In the genomic region with DNA sequence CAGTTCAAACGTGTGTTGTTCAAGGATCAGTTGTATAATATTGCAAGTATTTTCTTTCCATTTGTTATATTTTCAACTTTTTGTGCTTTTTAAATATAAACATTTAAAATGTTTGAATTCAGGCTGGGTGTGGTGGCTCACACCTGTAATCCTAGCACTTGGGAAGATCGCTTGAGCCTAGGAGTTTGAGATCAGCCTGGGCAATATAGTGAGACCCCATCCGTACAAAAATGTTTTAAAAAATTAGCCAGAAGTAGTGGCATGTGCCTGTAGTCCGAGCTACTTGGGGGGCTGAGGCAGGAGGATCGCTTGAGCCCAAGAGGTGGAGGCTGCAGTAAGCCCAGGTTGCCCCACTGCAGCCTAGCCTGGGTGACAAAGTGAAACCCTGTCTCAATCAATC, we compare ENCODE assay signal across 32 cellular contexts. TPM values are rescaled to one million over a fixed set of nuclear protein-coding genes. Genes with fewer than 3 reads are reported as not detected.
"Had no signal": no experiment of that assay in that cellular context is flagged by ENCODE, and none has a peak within 500 bp of the region (broad histone marks: within the 10 kb centered on the region; RNA-seq: fewer than 3 reads in every experiment).

No MANE protein-coding gene starts in this region.

- H3K4me3 ChIP-seq: colonic mucosa, esophagus squamous epithelium, gastrocnemius medialis, heart right ventricle, left lung, lower lobe of right lung had no signal

- DNase-seq: colonic mucosa; cortex of kidney; effector CD8-positive, alpha-beta T cell; effector memory CD8-positive, alpha-beta T cell; endodermal cell; erythroblast; esophagus squamous epithelium; foreskin fibroblast; foreskin melanocyte; gastrocnemius medialis; glutamatergic neuron; head of caudate nucleus; heart right ventricle; hippocampal formation; left cardiac atrium; left lung; left ventricle myocardium superior; lower lobe of right lung; mesendoderm; midbrain; naive thymus-derived CD4-positive, alpha-beta T cell had no signal

- H3K27me3 ChIP-seq: colonic mucosa, esophagus squamous epithelium, gastrocnemius medialis, heart right ventricle, left lung had no signal

- H3K27me3 Mint-ChIP-seq: dendritic cell treated with granulocyte-macrophage colony-stimulating factor and Interleukin-4, amounts not matched to agents 40 ng/mL and 50 ng/mL, for 4 days; effector memory CD8-positive, alpha-beta T cell; naive thymus-derived CD4-positive, alpha-beta T cell had no signal

- H3K27ac ChIP-seq: colonic mucosa, epithelial cell of prostate, esophagus squamous epithelium, gastrocnemius medialis, heart right ventricle, left lung, lower lobe of right lung had no signal

- H3K9me3 ChIP-seq: colonic mucosa, esophagus squamous epithelium, gastrocnemius medialis, heart right ventricle, left lung, lower lobe of right lung had no signal

- H3K9me3 Mint-ChIP-seq: dendritic cell treated with granulocyte-macrophage colony-stimulating factor and Interleukin-4, amounts not matched to agents 40 ng/mL and 50 ng/mL, for 4 days; effector memory CD8-positive, alpha-beta T cell; endodermal cell; naive thymus-derived CD4-positive, alpha-beta T cell had no signal

- H3K4me3 Mint-ChIP-seq: dendritic cell treated with granulocyte-macrophage colony-stimulating factor and Interleukin-4, amounts not matched to agents 40 ng/mL and 50 ng/mL, for 4 days; effector memory CD8-positive, alpha-beta T cell; endodermal cell; naive thymus-derived CD4-positive, alpha-beta T cell had no signal

- H3K27ac Mint-ChIP-seq: dendritic cell treated with granulocyte-macrophage colony-stimulating factor and Interleukin-4, amounts not matched to agents 40 ng/mL and 50 ng/mL, for 4 days; endodermal cell; naive thymus-derived CD4-positive, alpha-beta T cell had no signal

- H3K36me3 ChIP-seq: colonic mucosa, esophagus squamous epithelium, gastrocnemius medialis, heart right ventricle, left lung, lower lobe of right lung had no signal

- H3K4me1 ChIP-seq: colonic mucosa had no signal

- FAIRE-seq: endometrium, islet of Langerhans, keratinocyte had no signal

- H3K36me3 Mint-ChIP-seq: naive thymus-derived CD4-positive, alpha-beta T cell had no signal

- ATAC-seq: effector memory CD8-positive, alpha-beta T cell; esophagus mucosa; gastrocnemius medialis; heart right ventricle; left cardiac atrium; left lung; left ventricle myocardium superior; lower lobe of right lung; naive thymus-derived CD4-positive, alpha-beta T cell had no signal

RNA-seq across cellular contexts. Expression of gene STX19, which starts 43.8 kb away (rescaled TPM):
- total RNA-seq: dermis microvascular lymphatic vessel endothelial cell; endodermal cell; gastrocnemius medialis; glomerular endothelial cell; kidney epithelial cell; left cardiac atrium; left ventricle myocardium superior; lung microvascular endothelial cell; mononuclear cell; naive thymus-derived CD4-positive, alpha-beta T cell had no signal
